ENCODE assay signal across 6 cellular contexts in genomic region chr12:6871052-6871957, GRCh38. TPM values are rescaled to one million over a fixed set of nuclear protein-coding genes. Genes with fewer than 3 reads are reported as not detected.
DNase-seq lines count a peak whose midpoint lies in the region; TF ChIP-seq lines count a peak whose summit lies in the region.

No MANE protein-coding gene starts in this region.

- TF ChIP-seq EP300 in sigmoid colon (IDR thresholded peaks at IDR 0.05) = no peak

- intact Hi-C loops in sigmoid colon (cut with DNase I) = loop anchor here (5.0 kb wide), 2 partner anchors 36 to 66 kb away; no protein-coding TSS in a partner anchor

- H3K27ac ChIP-seq in sigmoid colon = peak overlapping the region; percentile 84 to 90 (median 88)

- TF ChIP-seq CTCF in sigmoid colon (IDR thresholded peaks at IDR 0.05) = no peak

- peak overlapping the region in 2 of 4 donors; percentile 77 to 85 for H3K4me3 ChIP-seq in sigmoid colon

- 46 to 68% methylated on average over 12 of the region's 12 CpGs for WGBS in sigmoid colon, 2 donors

- H3K36me3 ChIP-seq in sigmoid colon = peaks cover 6 to 28% (median 19%) of the 10 kb centered on the region in 4 donors

- no peaks in the 10 kb centered on the region for H3K9me3 ChIP-seq in sigmoid colon

- TF ChIP-seq POLR2A in sigmoid colon (IDR thresholded peaks at IDR 0.05) = no peak

- no peaks in the 10 kb centered on the region for H3K27me3 ChIP-seq in sigmoid colon

- DNase-seq in ELF-1 (ENCODE audit: low read depth, low spot score) (peak; percentile 47), NCI-H345 treated with DMSO at 0.1 percent for 48 hours (lab: John Stamatoyannopoulos, UW; ENCODE audit: unreplicated experiment) (peak; percentile 24), ecto neural progenitor cell (ENCODE audit: low spot score) (peak; percentile 60), sigmoid colon (no peak), NCI-H2081 treated with DMSO at 0.1 percent for 48 hours (lab: John Stamatoyannopoulos, UW) (no peak), amniotic stem cell (lab: John Stamatoyannopoulos, UW) (no peak)

- H3K4me1 ChIP-seq in sigmoid colon = peaks cover 0 to 63% (median 51%) of the 10 kb centered on the region in 4 donors

RNA-seq across cellular contexts. Expression of gene SPSB2, which starts 1.8 kb away (rescaled TPM):
- total RNA-seq in sigmoid colon = 10 to 100 TPM in 1 of 4 donors, 1 to 10 TPM in 3; 4.6 to 10.5 (median 8.2) TPM
- polyA plus RNA-seq in sigmoid colon = 10 to 100 TPM; 13.4 to 17.4 (median 13.5) TPM

RNA-seq across cellular contexts. Expression of gene TPI1, which starts 4.0 kb away (rescaled TPM):
- total RNA-seq in sigmoid colon = 100 to 1,000 TPM; 194 to 345 (median 299) TPM
- polyA plus RNA-seq in sigmoid colon = 100 to 1,000 TPM; 808 to 994 (median 968) TPM

RNA-seq across cellular contexts. Expression of gene USP5, which starts 19.4 kb away (rescaled TPM):
- 10 to 100 TPM; 37.1 to 44.7 (median 41.5) TPM for total RNA-seq in sigmoid colon
- 10 to 100 TPM; 25.4 to 51.5 (median 26.4) TPM for polyA plus RNA-seq in sigmoid colon

RNA-seq across cellular contexts. Expression of gene CDCA3, which starts 20.2 kb away (rescaled TPM):
- total RNA-seq in sigmoid colon = 1 to 10 TPM in 1 of 4 donors, under 1 TPM in 3; 0.33 to 2.8 (median 0.45) TPM
- polyA plus RNA-seq in sigmoid colon = 10 to 100 TPM in 1 of 3 donors, 1 to 10 TPM in 2; 4.8 to 31.2 (median 8.6) TPM

RNA-seq across cellular contexts. Expression of gene GNB3, which starts 30.6 kb away (rescaled TPM):
- 1 to 10 TPM in 3 of 4 donors, under 1 TPM in 1; 0.36 to 8.9 (median 2.2) TPM for total RNA-seq in sigmoid colon
- polyA plus RNA-seq in sigmoid colon = 1 to 10 TPM in 2 of 3 donors, under 1 TPM in 1; 0.46 to 1.2 (median 1.1) TPM

Comparison
In these comparisons a context has a peak if more than half of its experiments do, and no peak if none do; other contexts are left out.
1. DNase-seq: peak in ELF-1 (single experiment), NCI-H345 treated with DMSO at 0.1 percent for 48 hours (single experiment) and ecto neural progenitor cell (single experiment); none in sigmoid colon (single experiment), NCI-H2081 treated with DMSO at 0.1 percent for 48 hours (single experiment) and amniotic stem cell (single experiment).